In the genomic region with DNA sequence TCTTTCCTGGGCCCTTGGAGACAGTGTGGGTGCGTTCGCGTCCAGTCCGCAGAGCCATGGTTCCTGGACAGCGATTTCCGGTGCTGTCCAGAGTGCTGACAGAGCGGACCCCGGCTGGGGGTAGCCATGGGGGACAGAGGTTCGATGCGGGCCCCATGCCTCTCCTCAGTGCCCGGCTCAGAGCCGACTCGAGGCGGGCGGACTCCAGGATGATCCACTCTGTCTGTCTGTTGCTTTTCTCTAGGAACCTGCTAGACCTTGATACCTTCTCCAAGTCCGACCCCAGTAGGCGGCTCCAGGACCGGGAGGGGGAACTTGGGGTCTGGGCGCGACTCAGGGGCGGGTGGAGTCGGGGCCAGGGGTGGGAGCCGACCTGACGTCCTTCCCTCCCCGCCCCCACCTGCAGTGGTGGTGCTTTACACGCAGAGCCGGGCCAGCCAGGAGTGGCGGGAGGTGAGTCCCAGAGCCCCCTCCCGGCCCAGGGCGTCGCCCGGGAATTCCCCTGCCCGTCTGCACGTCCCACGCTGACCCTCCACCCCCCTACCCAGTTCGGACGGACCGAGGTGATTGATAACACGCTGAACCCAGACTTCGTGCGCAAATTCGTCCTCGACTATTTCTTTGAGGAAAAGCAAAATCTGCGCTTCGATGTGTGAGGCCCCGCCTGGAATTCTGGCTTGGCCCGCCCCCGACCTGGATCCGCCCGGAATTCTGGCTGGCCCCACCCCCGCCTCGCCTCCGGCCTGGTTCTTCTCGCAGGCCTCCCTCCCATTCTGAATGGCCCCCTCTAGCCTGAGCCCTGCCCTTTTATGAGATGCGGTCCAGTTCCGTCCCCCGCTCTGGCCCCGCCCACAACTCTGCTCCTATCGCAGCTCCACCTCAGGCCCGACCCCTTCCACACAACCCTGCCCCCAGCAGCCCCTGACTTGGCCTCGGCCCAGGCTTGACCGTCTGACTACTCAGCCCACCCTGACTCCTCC, we compare ENCODE assay signal across 1 cellular context.
A peak's percentile ranks its signal among the peaks of the same experiment; 100 is the strongest.
TF ChIP-seq lines count a peak whose summit lies in the region.

No MANE protein-coding gene starts in this region.

TF ChIP-seq in K562, 482 proteins besides CTCF, POLR2A, EP300 and RAD21 (continued from another document and continues in another):
- TF ChIP-seq, protein P1, sequence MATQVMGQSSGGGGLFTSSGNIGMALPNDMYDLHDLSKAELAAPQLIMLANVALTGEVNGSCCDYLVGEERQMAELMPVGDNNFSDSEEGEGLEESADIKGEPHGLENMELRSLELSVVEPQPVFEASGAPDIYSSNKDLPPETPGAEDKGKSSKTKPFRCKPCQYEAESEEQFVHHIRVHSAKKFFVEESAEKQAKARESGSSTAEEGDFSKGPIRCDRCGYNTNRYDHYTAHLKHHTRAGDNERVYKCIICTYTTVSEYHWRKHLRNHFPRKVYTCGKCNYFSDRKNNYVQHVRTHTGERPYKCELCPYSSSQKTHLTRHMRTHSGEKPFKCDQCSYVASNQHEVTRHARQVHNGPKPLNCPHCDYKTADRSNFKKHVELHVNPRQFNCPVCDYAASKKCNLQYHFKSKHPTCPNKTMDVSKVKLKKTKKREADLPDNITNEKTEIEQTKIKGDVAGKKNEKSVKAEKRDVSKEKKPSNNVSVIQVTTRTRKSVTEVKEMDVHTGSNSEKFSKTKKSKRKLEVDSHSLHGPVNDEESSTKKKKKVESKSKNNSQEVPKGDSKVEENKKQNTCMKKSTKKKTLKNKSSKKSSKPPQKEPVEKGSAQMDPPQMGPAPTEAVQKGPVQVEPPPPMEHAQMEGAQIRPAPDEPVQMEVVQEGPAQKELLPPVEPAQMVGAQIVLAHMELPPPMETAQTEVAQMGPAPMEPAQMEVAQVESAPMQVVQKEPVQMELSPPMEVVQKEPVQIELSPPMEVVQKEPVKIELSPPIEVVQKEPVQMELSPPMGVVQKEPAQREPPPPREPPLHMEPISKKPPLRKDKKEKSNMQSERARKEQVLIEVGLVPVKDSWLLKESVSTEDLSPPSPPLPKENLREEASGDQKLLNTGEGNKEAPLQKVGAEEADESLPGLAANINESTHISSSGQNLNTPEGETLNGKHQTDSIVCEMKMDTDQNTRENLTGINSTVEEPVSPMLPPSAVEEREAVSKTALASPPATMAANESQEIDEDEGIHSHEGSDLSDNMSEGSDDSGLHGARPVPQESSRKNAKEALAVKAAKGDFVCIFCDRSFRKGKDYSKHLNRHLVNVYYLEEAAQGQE (CRISPR knock-in tag; IDR thresholded peaks at IDR 0.05; ENCODE audit: low read depth) = peak; percentile 98
- TF ChIP-seq ZNF436 (CRISPR knock-in tag; IDR thresholded peaks at IDR 0.05) = no peak
- TF ChIP-seq, protein P2, sequence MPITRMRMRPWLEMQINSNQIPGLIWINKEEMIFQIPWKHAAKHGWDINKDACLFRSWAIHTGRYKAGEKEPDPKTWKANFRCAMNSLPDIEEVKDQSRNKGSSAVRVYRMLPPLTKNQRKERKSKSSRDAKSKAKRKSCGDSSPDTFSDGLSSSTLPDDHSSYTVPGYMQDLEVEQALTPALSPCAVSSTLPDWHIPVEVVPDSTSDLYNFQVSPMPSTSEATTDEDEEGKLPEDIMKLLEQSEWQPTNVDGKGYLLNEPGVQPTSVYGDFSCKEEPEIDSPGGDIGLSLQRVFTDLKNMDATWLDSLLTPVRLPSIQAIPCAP (CRISPR knock-in tag; IDR thresholded peaks at IDR 0.05; ENCODE audit: borderline replicate concordance) = peak; percentile 80; the same call in 1 of the 2 replicates
- TF ChIP-seq PHB2 (IDR thresholded peaks at IDR 0.05; ENCODE audit: low read depth) = no peak
- TF ChIP-seq, protein P3, sequence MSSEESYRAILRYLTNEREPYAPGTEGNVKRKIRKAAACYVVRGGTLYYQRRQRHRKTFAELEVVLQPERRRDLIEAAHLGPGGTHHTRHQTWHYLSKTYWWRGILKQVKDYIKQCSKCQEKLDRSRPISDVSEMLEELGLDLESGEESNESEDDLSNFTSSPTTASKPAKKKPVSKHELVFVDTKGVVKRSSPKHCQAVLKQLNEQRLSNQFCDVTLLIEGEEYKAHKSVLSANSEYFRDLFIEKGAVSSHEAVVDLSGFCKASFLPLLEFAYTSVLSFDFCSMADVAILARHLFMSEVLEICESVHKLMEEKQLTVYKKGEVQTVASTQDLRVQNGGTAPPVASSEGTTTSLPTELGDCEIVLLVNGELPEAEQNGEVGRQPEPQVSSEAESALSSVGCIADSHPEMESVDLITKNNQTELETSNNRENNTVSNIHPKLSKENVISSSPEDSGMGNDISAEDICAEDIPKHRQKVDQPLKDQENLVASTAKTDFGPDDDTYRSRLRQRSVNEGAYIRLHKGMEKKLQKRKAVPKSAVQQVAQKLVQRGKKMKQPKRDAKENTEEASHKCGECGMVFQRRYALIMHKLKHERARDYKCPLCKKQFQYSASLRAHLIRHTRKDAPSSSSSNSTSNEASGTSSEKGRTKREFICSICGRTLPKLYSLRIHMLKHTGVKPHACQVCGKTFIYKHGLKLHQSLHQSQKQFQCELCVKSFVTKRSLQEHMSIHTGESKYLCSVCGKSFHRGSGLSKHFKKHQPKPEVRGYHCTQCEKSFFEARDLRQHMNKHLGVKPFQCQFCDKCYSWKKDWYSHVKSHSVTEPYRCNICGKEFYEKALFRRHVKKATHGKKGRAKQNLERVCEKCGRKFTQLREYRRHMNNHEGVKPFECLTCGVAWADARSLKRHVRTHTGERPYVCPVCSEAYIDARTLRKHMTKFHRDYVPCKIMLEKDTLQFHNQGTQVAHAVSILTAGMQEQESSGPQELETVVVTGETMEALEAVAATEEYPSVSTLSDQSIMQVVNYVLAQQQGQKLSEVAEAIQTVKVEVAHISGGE (CRISPR knock-in tag; IDR thresholded peaks at IDR 0.05) = peak in 1 of 3 experiments; percentile 65; a peak in 1 of 6 replicates
- TF ChIP-seq ZNF431 (CRISPR knock-in tag; IDR thresholded peaks at IDR 0.05) = peak; percentile 79
- TF ChIP-seq ARID2 (IDR thresholded peaks at IDR 0.05) = no peak
- no peak for TF ChIP-seq HDGF (IDR thresholded peaks at IDR 0.05)
- TF ChIP-seq, protein P4, sequence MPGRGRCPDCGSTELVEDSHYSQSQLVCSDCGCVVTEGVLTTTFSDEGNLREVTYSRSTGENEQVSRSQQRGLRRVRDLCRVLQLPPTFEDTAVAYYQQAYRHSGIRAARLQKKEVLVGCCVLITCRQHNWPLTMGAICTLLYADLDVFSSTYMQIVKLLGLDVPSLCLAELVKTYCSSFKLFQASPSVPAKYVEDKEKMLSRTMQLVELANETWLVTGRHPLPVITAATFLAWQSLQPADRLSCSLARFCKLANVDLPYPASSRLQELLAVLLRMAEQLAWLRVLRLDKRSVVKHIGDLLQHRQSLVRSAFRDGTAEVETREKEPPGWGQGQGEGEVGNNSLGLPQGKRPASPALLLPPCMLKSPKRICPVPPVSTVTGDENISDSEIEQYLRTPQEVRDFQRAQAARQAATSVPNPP (IDR thresholded peaks at IDR 0.05; ENCODE audit: borderline replicate concordance, insufficient read depth, insufficient read length) = no peak
- TF ChIP-seq, protein P5, sequence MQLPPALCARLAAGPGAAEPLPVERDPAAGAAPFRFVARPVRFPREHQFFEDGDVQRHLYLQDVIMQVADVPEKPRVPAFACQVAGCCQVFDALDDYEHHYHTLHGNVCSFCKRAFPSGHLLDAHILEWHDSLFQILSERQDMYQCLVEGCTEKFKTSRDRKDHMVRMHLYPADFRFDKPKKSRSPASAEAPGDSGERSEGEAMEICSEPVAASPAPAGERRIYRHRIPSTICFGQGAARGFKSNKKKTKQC (CRISPR knock-in tag; IDR thresholded peaks at IDR 0.05) = peak; percentile 99
- TF ChIP-seq TAF9B (IDR thresholded peaks at IDR 0.05; ENCODE audit: partially characterized antibody) = no peak
- TF ChIP-seq SRSF3 (IDR thresholded peaks at IDR 0.05; ENCODE audit: insufficient read depth, low read length) = no peak
- no peak for TF ChIP-seq ZNF41 (CRISPR knock-in tag; conservative IDR thresholded peaks at IDR 0.05)
- TF ChIP-seq, protein P6, sequence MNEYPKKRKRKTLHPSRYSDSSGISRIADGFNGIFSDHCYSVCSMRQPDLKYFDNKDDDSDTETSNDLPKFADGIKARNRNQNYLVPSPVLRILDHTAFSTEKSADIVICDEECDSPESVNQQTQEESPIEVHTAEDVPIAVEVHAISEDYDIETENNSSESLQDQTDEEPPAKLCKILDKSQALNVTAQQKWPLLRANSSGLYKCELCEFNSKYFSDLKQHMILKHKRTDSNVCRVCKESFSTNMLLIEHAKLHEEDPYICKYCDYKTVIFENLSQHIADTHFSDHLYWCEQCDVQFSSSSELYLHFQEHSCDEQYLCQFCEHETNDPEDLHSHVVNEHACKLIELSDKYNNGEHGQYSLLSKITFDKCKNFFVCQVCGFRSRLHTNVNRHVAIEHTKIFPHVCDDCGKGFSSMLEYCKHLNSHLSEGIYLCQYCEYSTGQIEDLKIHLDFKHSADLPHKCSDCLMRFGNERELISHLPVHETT (CRISPR knock-in tag; conservative IDR thresholded peaks at IDR 0.05 in 1 of 2, IDR thresholded peaks at IDR 0.05 in 1 of 2) = peak; percentile 49 to 98; a peak in 2 of 4 replicates
- TF ChIP-seq, protein P7, sequence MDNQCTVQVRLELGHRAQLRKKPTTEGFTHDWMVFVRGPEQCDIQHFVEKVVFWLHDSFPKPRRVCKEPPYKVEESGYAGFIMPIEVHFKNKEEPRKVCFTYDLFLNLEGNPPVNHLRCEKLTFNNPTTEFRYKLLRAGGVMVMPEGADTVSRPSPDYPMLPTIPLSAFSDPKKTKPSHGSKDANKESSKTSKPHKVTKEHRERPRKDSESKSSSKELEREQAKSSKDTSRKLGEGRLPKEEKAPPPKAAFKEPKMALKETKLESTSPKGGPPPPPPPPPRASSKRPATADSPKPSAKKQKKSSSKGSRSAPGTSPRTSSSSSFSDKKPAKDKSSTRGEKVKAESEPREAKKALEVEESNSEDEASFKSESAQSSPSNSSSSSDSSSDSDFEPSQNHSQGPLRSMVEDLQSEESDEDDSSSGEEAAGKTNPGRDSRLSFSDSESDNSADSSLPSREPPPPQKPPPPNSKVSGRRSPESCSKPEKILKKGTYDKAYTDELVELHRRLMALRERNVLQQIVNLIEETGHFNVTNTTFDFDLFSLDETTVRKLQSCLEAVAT (IDR thresholded peaks at IDR 0.05) = no peak
- TF ChIP-seq, protein P8, sequence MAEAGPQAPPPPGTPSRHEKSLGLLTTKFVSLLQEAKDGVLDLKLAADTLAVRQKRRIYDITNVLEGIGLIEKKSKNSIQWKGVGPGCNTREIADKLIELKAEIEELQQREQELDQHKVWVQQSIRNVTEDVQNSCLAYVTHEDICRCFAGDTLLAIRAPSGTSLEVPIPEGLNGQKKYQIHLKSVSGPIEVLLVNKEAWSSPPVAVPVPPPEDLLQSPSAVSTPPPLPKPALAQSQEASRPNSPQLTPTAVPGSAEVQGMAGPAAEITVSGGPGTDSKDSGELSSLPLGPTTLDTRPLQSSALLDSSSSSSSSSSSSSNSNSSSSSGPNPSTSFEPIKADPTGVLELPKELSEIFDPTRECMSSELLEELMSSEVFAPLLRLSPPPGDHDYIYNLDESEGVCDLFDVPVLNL (CRISPR knock-in tag; IDR thresholded peaks at IDR 0.05; ENCODE audit: low read depth) = peak; percentile 89
- TF ChIP-seq POU5F1 (IDR thresholded peaks at IDR 0.05; ENCODE audit: borderline replicate concordance, low read depth, low read length, partially characterized antibody) = no peak
- TF ChIP-seq, protein P9, sequence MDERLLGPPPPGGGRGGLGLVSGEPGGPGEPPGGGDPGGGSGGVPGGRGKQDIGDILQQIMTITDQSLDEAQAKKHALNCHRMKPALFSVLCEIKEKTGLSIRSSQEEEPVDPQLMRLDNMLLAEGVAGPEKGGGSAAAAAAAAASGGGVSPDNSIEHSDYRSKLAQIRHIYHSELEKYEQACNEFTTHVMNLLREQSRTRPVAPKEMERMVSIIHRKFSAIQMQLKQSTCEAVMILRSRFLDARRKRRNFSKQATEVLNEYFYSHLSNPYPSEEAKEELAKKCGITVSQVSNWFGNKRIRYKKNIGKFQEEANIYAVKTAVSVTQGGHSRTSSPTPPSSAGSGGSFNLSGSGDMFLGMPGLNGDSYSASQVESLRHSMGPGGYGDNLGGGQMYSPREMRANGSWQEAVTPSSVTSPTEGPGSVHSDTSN (CRISPR knock-in tag; IDR thresholded peaks at IDR 0.05; ENCODE audit: low read depth) = peak; percentile 69
- TF ChIP-seq, protein P9 (tag; conservative IDR thresholded peaks at IDR 0.05; ENCODE audit: low read depth) = no peak
- TF ChIP-seq, protein P10, sequence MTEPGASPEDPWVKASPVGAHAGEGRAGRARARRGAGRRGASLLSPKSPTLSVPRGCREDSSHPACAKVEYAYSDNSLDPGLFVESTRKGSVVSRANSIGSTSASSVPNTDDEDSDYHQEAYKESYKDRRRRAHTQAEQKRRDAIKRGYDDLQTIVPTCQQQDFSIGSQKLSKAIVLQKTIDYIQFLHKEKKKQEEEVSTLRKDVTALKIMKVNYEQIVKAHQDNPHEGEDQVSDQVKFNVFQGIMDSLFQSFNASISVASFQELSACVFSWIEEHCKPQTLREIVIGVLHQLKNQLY (CRISPR knock-in tag; conservative IDR thresholded peaks at IDR 0.05) = 0 out of 4 replicates have a peak, but pooled peaks of 1 of the 2 experiments have one; percentile 56
- TF ChIP-seq PRMT5 (CRISPR knock-in tag; IDR thresholded peaks at IDR 0.05) = peak; percentile 99
- no peak for TF ChIP-seq IFI16 (CRISPR knock-in tag; IDR thresholded peaks at IDR 0.05)
- TF ChIP-seq, protein P11, sequence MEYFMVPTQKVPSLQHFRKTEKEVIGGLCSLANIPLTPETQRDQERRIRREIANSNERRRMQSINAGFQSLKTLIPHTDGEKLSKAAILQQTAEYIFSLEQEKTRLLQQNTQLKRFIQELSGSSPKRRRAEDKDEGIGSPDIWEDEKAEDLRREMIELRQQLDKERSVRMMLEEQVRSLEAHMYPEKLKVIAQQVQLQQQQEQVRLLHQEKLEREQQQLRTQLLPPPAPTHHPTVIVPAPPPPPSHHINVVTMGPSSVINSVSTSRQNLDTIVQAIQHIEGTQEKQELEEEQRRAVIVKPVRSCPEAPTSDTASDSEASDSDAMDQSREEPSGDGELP (CRISPR knock-in tag; IDR thresholded peaks at IDR 0.05; ENCODE audit: borderline replicate concordance) = peak; percentile 83
- TF ChIP-seq, protein P12, sequence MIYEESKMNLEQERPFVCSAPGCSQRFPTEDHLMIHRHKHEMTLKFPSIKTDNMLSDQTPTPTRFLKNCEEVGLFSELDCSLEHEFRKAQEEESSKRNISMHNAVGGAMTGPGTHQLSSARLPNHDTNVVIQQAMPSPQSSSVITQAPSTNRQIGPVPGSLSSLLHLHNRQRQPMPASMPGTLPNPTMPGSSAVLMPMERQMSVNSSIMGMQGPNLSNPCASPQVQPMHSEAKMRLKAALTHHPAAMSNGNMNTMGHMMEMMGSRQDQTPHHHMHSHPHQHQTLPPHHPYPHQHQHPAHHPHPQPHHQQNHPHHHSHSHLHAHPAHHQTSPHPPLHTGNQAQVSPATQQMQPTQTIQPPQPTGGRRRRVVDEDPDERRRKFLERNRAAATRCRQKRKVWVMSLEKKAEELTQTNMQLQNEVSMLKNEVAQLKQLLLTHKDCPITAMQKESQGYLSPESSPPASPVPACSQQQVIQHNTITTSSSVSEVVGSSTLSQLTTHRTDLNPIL (CRISPR knock-in tag; IDR thresholded peaks at IDR 0.05) = no peak
- no peak for TF ChIP-seq TAL1 (IDR thresholded peaks at IDR 0.05)
